ENCODE assay signal across 8 cellular contexts in the genomic region with DNA sequence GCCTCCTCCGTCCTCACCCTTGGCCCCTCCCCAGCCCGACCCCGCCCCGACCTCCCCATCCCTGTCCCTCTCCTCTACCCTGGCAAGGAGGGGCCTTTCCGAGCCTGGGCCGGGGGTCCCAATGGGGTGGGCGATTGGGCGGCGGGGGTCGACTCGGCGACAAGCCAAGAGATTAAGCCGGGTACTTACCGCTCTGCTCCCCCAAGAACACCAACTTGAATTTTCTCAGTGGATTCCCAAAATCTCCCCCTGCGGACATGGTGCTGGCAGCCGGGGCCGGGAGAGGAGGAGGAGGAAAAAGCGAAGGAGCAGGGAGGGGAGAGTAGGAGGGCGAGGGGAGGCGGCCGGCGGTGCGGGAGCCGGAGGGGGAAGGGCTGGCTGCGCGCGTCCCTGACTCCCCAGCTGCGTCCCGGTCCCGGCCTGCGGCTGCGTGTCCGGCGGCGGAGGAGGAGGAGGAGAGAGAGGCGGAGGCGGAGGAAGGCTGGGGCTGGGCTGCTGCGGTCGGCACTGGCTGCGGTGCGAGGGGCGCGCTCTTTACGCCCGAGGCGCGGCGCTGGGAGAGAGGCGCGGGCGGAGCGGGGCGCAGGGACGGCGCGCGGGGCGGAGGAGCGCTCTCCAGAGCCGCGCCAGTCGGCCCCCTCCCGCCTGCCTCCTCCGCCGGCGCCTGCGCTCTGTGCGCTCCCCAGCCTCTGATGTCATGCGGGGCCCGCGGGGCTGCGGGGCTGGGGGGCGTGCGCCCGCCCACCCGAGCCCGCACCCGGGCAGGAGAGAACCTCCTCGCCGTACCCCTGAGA. TPM values are rescaled to one million over a fixed set of nuclear protein-coding genes. Genes with fewer than 3 reads are reported as not detected.
DNase-seq lines count a peak whose midpoint lies in the region; ATAC-seq, FAIRE-seq and TF ChIP-seq lines count a peak whose summit lies in the region.

A gene (minus strand): TSS at position 675 of the 794 bp plus-strand sequence. CDS start 416 bp downstream, at position 259.

- H3K9me3 ChIP-seq in AG04450 (ENCODE audit: control insufficient read depth, insufficient read depth, low read length): no peaks in the 10 kb centered on the region; the same call in 1 of the 2 replicates

- H3K4me3 Mint-ChIP-seq in brain: peak within 1 kb of the TSS; percentile 89 to 95 (median 94)

- CTCF ChIA-PET in AG04450 (lab: Charles Lee): no interaction called here

- no peak for DNase-seq in AG04450 (ENCODE audit: low read depth, low spot score)
- DNase-seq in GM12891 (ENCODE audit: insufficient read length, low spot score): peak; percentile 67
- peak; percentile 78 for DNase-seq in NCI-H2227 (lab: John Stamatoyannopoulos, UW; ENCODE audit: unreplicated experiment)
- DNase-seq in GM19239 (ENCODE audit: insufficient read length, low spot score): no peak

- no peak for FAIRE-seq in GM12891 (lab: Jason Lieb, UNC)
- no peak for FAIRE-seq in GM19239 (lab: Jason Lieb, UNC)

- POLR2A ChIA-PET in AG04450 (lab: Yijun Ruan, JAX): no interaction called here

- H3K36me3 Mint-ChIP-seq in brain: no peaks in the 10 kb centered on the region

- no peaks in the 10 kb centered on the region for H3K4me1 ChIP-seq in rectal smooth muscle tissue (ENCODE audit: control insufficient read depth, insufficient read depth, low read length)

- peak within 1 kb of the TSS; percentile 70 to 97 (median 96) for H3K27ac Mint-ChIP-seq in brain

- peaks cover 50% of the 10 kb centered on the region for H3K4me1 Mint-ChIP-seq in brain

- H3K27me3 ChIP-seq in AG04450 (ENCODE audit: control insufficient read depth, insufficient read depth, low read length): peaks cover 50% of the 10 kb centered on the region
- no peaks in the 10 kb centered on the region for H3K27me3 ChIP-seq in rectal smooth muscle tissue (ENCODE audit: control insufficient read depth, insufficient read depth, low read length)

- H3K9ac ChIP-seq in rectal smooth muscle tissue (ENCODE audit: low read length): peak within 1 kb of the TSS; percentile 53

- peak within 1 kb of the TSS; percentile 68 for H3K4me3 ChIP-seq in AG04450 (ENCODE audit: low read depth, low read length)
- peak within 1 kb of the TSS; percentile 67 for H3K4me3 ChIP-seq in iPS-11a (ENCODE audit: low read depth, low read length)
- H3K4me3 ChIP-seq in rectal smooth muscle tissue (ENCODE audit: low read length): peak within 1 kb of the TSS; percentile 69

- ATAC-seq in GM18502 (IDR thresholded peaks at IDR 0.05; ENCODE audit: poor library complexity, unreplicated experiment): no peak

- peaks cover 33% of the 10 kb centered on the region for H3K27me3 Mint-ChIP-seq in brain

- no peaks in the 10 kb centered on the region for H3K9me3 Mint-ChIP-seq in brain

- no peak for TF ChIP-seq POLR2A in GM12891 (IDR thresholded peaks at IDR 0.05; ENCODE audit: low read depth, low read length)

- no peak for TF ChIP-seq CTCF in AG04450 (IDR thresholded peaks at IDR 0.05; ENCODE audit: low read depth, low read length)
- TF ChIP-seq CTCF in brain (conservative IDR thresholded peaks at IDR 0.05): no peak

- no peaks in the 10 kb centered on the region for H3K36me3 ChIP-seq in rectal smooth muscle tissue (ENCODE audit: control insufficient read depth, insufficient read depth, low read length)

- H3K27ac ChIP-seq in AG04450 (ENCODE audit: low read depth, low read length): no peak within 1 kb of the TSS
- H3K27ac ChIP-seq in rectal smooth muscle tissue (ENCODE audit: low read depth, low read length): no peak within 1 kb of the TSS

TF ChIP-seq in GM12891, 5 proteins besides CTCF, POLR2A, EP300 and RAD21:
- TF ChIP-seq SPI1 (IDR thresholded peaks at IDR 0.05; ENCODE audit: low read depth, low read length) (no peak), PAX5 (IDR thresholded peaks at IDR 0.05; ENCODE audit: insufficient read depth, low read length, severe bottlenecking) (no peak), POU2F2 (IDR thresholded peaks at IDR 0.05; ENCODE audit: low read depth, low read length) (no peak), TAF1 (IDR thresholded peaks at IDR 0.05; ENCODE audit: low read depth, low read length) (no peak)

RNA-seq across cellular contexts. Expression of the gene that starts here (rescaled TPM):
- polyA plus RNA-seq in AG04450 (2011; rRNA removed): 2.2 and 2.3 TPM in 2 replicates
- polyA minus RNA-seq in AG04450 (2011; rRNA and poly(A)+ RNA removed): 2.0 and 3.4 TPM in 2 replicates
- polyA plus RNA-seq in GM12891 (2012; ENCODE audit: low read depth, missing spikeins): 0.17 TPM
- 57.4 TPM for polyA plus RNA-seq in brain (ENCODE audit: insufficient read depth, low read depth, low replicate concordance)

Comparison
In these comparisons a context has a peak if more than half of its experiments do, and no peak if none do; other contexts are left out.
1. RNA of the gene that starts here (polyA plus RNA-seq): 57.4 TPM in brain (single experiment); 2.2 to 2.3 TPM in AG04450; every median in the first group is over 10 times any median in the second.
2. DNase-seq: peak in GM12891 (single experiment) and NCI-H2227 (single experiment); none in AG04450 (single experiment) and GM19239 (single experiment).
3. Peak in every context shown above with its lines, with median percentiles within 50 percentile points of each other: H3K4me3 ChIP-seq.